In genomic region chr19:47485210-47485609, GRCh38 we compare ENCODE assay signal across 1 cellular context.
TF ChIP-seq lines count a peak whose summit lies in the region.

No MANE protein-coding gene starts in this region.

TF ChIP-seq in endothelial cell of umbilical vein, 7 proteins besides CTCF, POLR2A, EP300 and RAD21:
- TF ChIP-seq GATA2 (IDR thresholded peaks at IDR 0.05; ENCODE audit: insufficient read depth, insufficient read length, low read depth, low read length), result no peak
- TF ChIP-seq, protein P1, sequence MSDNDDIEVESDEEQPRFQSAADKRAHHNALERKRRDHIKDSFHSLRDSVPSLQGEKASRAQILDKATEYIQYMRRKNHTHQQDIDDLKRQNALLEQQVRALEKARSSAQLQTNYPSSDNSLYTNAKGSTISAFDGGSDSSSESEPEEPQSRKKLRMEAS (IDR thresholded peaks at IDR 0.05; ENCODE audit: insufficient read depth, insufficient read length), result no peak
- no peak for TF ChIP-seq MYC (IDR thresholded peaks at IDR 0.05; ENCODE audit: low read depth, low read length)
- no peak for TF ChIP-seq FOS (IDR thresholded peaks at IDR 0.05; ENCODE audit: borderline replicate concordance, insufficient read depth, low read length)
- TF ChIP-seq POLR2AphosphoS5 (IDR thresholded peaks at IDR 0.05; ENCODE audit: insufficient read depth, low read depth, low read length), result no peak
- TF ChIP-seq JUN (IDR thresholded peaks at IDR 0.05; ENCODE audit: borderline replicate concordance, insufficient read depth, insufficient read length, low read depth), result no peak
- TF ChIP-seq EZH2 (IDR thresholded peaks at IDR 0.05; ENCODE audit: borderline replicate concordance, low read depth, low read length, severe bottlenecking), result no peak
